In genomic region chr19:4664642-4665041, GRCh38 we compare ENCODE assay signal across 2 cellular contexts.
TF ChIP-seq lines count a peak whose summit lies in the region.

No MANE protein-coding gene starts in this region.

TF ChIP-seq in HepG2, 621 proteins besides CTCF, POLR2A, EP300 and RAD21 (continues in another document):
- TF ChIP-seq MXI1 (IDR thresholded peaks at IDR 0.05; ENCODE audit: borderline replicate concordance, low read depth, low read length) (no peak), AGO2 (optimal IDR thresholded peaks at IDR 0.05; ENCODE audit: low read depth, low read length) (peak; percentile 36), ADNP (CRISPR knock-in tag; IDR thresholded peaks at IDR 0.05) (no peak), MZF1 (CRISPR knock-in tag; IDR thresholded peaks at IDR 0.05; ENCODE audit: borderline replicate concordance) (no peak), GTF2F1 (IDR thresholded peaks at IDR 0.05; ENCODE audit: low read length) (no peak), ZNF407 (CRISPR knock-in tag; IDR thresholded peaks at IDR 0.05; ENCODE audit: not compliant biosample characterization) (no peak), ZNF512 (CRISPR knock-in tag; IDR thresholded peaks at IDR 0.05) (no peak), ZC3H4 (CRISPR knock-in tag; IDR thresholded peaks at IDR 0.05; ENCODE audit: borderline replicate concordance) (no peak), HDAC1 (CRISPR knock-in tag; IDR thresholded peaks at IDR 0.05) (no peak), STAG1 (CRISPR knock-in tag; IDR thresholded peaks at IDR 0.05) (no peak), YEATS4 (CRISPR knock-in tag; IDR thresholded peaks at IDR 0.05; ENCODE audit: borderline replicate concordance) (no peak), PRPF4 (IDR thresholded peaks at IDR 0.05; ENCODE audit: low read depth, low read length, poor library complexity, severe bottlenecking) (no peak), ZFAT (CRISPR knock-in tag; conservative IDR thresholded peaks at IDR 0.05) (no peak), ZNF33B (CRISPR knock-in tag; IDR thresholded peaks at IDR 0.05) (no peak), MATR3 (CRISPR knock-in tag; IDR thresholded peaks at IDR 0.05) (no peak), RBFOX2 (IDR thresholded peaks at IDR 0.05; ENCODE audit: low read depth, low read length) (0 out of 2 replicates have a peak, but pooled peaks have one; percentile 18)

TF ChIP-seq in K562, 482 proteins besides CTCF, POLR2A, EP300 and RAD21:
- no peak for TF ChIP-seq POU5F1 (IDR thresholded peaks at IDR 0.05; ENCODE audit: borderline replicate concordance, low read depth, low read length, partially characterized antibody)
- TF ChIP-seq MTA1 (IDR thresholded peaks at IDR 0.05; ENCODE audit: borderline replicate concordance), result no peak
- TF ChIP-seq NONO (IDR thresholded peaks at IDR 0.05; ENCODE audit: low read depth in 2 of 2, low read length in 1 of 2), result no peak
- no peak for TF ChIP-seq ZMIZ1 (IDR thresholded peaks at IDR 0.05; ENCODE audit: low read depth in 2 of 2, low read length in 2 of 2)
- no peak for TF ChIP-seq ZBTB1 (CRISPR knock-in tag; IDR thresholded peaks at IDR 0.05; ENCODE audit: borderline replicate concordance, low read depth)
- TF ChIP-seq CHD4 (IDR thresholded peaks at IDR 0.05; ENCODE audit: insufficient read depth, insufficient replicate concordance, low read depth, low read length, poor library complexity, severe bottlenecking), result no peak
- TF ChIP-seq BRD4 (IDR thresholded peaks at IDR 0.05), result no peak
- peak; percentile 64 for TF ChIP-seq POLR2G (IDR thresholded peaks at IDR 0.05; ENCODE audit: low read depth, low read length)
- TF ChIP-seq RBFOX2 (IDR thresholded peaks at IDR 0.05; ENCODE audit: low read depth, low read length), result peak; percentile 51; the same call in 1 of the 2 replicates
- no peak for TF ChIP-seq TRIM25 (IDR thresholded peaks at IDR 0.05; ENCODE audit: borderline replicate concordance)
- peak; percentile 39 for TF ChIP-seq RBM22 (IDR thresholded peaks at IDR 0.05; ENCODE audit: low read depth, low read length, poor library complexity, severe bottlenecking)
- TF ChIP-seq TOE1 (IDR thresholded peaks at IDR 0.05; ENCODE audit: borderline replicate concordance), result no peak
- TF ChIP-seq TOE1 (CRISPR knock-in tag; IDR thresholded peaks at IDR 0.05; ENCODE audit: borderline replicate concordance, low read depth), result no peak
- TF ChIP-seq SRSF1 (IDR thresholded peaks at IDR 0.05; ENCODE audit: low read depth, low read length), result no peak
- TF ChIP-seq SMARCE1 (IDR thresholded peaks at IDR 0.05), result no peak
- no peak for TF ChIP-seq SUPT5H (IDR thresholded peaks at IDR 0.05)
